In genomic region chr11:74025467-74026166, GRCh38 we compare ENCODE assay signal across 12 cellular contexts. TPM values are rescaled to one million over a fixed set of nuclear protein-coding genes. Genes with fewer than 3 reads are reported as not detected.
DNase-seq lines count a peak whose midpoint lies in the region; ATAC-seq lines count a peak whose summit lies in the region.
"Had no signal": no experiment of that assay in that cellular context is flagged by ENCODE, and none has a peak within 500 bp of the region (broad histone marks: within the 10 kb centered on the region; RNA-seq: fewer than 3 reads in every experiment).

No MANE protein-coding gene starts in this region.

- H3K27me3 ChIP-seq in CD4-positive, alpha-beta memory T cell (ENCODE audit: insufficient read depth, low read length) = no peaks in the 10 kb centered on the region
- H3K27me3 ChIP-seq: body of pancreas had no signal

- H3K9me3 Mint-ChIP-seq in CD4-positive, alpha-beta memory T cell = peaks cover 0 to 2% (median 0%) of the 10 kb centered on the region in 8 donors
- no peaks in the 10 kb centered on the region for H3K9me3 Mint-ChIP-seq in activated T-helper 2 cell treated with anti-CD3 and anti-CD28 coated beads, Interferon-gamma antibody, Interleukin-2, Interleukin-4, amounts not matched to agents 10 μg/mL and 5 μg/mL and 100 μg/mL, durations not matched to agents 14 hours and 24 hours and 36 hours

- no peak overlapping the region for H3K27ac ChIP-seq in CD4-positive, alpha-beta memory T cell (ENCODE audit: low read depth, low read length)
- H3K27ac ChIP-seq: body of pancreas, parathyroid adenoma had no signal

- peak overlapping the region in 5 of 8 donors; percentile 4 to 59 (median 27) for H3K4me3 Mint-ChIP-seq in CD4-positive, alpha-beta memory T cell
- H3K4me3 Mint-ChIP-seq in activated T-helper 2 cell treated with anti-CD3 and anti-CD28 coated beads, Interferon-gamma antibody, Interleukin-2, Interleukin-4, amounts not matched to agents 10 μg/mL and 5 μg/mL and 100 μg/mL, durations not matched to agents 14 hours and 24 hours and 36 hours (ENCODE audit: low read depth) = no peak overlapping the region

- ATAC-seq in GM18861 (IDR thresholded peaks at IDR 0.05; ENCODE audit: unreplicated experiment) (no peak), HG03354 (IDR thresholded peaks at IDR 0.05; ENCODE audit: poor library complexity, severe bottlenecking, unreplicated experiment) (no peak)
- ATAC-seq: body of pancreas had no signal

- peaks cover 25 to 52% (median 40%) of the 10 kb centered on the region in 4 donors for H3K4me1 Mint-ChIP-seq in CD4-positive, alpha-beta memory T cell
- H3K4me1 Mint-ChIP-seq in activated T-helper 2 cell treated with anti-CD3 and anti-CD28 coated beads, Interferon-gamma antibody, Interleukin-2, Interleukin-4, amounts not matched to agents 10 μg/mL and 5 μg/mL and 100 μg/mL, durations not matched to agents 14 hours and 24 hours and 36 hours (ENCODE audit: low read depth) = peaks cover 38% of the 10 kb centered on the region

- H3K27ac Mint-ChIP-seq in CD4-positive, alpha-beta memory T cell = peak overlapping the region in 4 of 7 donors; percentile 21 to 88 (median 56)
- peak overlapping the region; percentile 56 for H3K27ac Mint-ChIP-seq in activated T-helper 2 cell treated with anti-CD3 and anti-CD28 coated beads, Interferon-gamma antibody, Interleukin-2, Interleukin-4, amounts not matched to agents 10 μg/mL and 5 μg/mL and 100 μg/mL, durations not matched to agents 14 hours and 24 hours and 36 hours

- no peaks in the 10 kb centered on the region for H3K9me3 ChIP-seq in CD4-positive, alpha-beta memory T cell (ENCODE audit: control insufficient read depth in 1 of 2, low read length in 2 of 2)
- H3K9me3 ChIP-seq: body of pancreas had no signal

- H3K4me3 ChIP-seq in CD4-positive, alpha-beta memory T cell (ENCODE audit: low read length in 2 of 2) = no peak overlapping the region
- H3K4me3 ChIP-seq: body of pancreas had no signal

- H3K27me3 Mint-ChIP-seq in CD4-positive, alpha-beta memory T cell = no peaks in the 10 kb centered on the region
- H3K27me3 Mint-ChIP-seq in activated T-helper 2 cell treated with anti-CD3 and anti-CD28 coated beads, Interferon-gamma antibody, Interleukin-2, Interleukin-4, amounts not matched to agents 10 μg/mL and 5 μg/mL and 100 μg/mL, durations not matched to agents 14 hours and 24 hours and 36 hours (ENCODE audit: low read depth) = no peaks in the 10 kb centered on the region

- H3K36me3 ChIP-seq in CD4-positive, alpha-beta memory T cell (ENCODE audit: insufficient read depth, low read length) = no peaks in the 10 kb centered on the region

- CTCF ChIA-PET in CD4-positive, alpha-beta memory T cell (lab: Charles Lee; ENCODE audit: partially characterized antibody) = interaction anchor here (1.1 kb wide), 1 partner anchor 62 kb away, joined by 3 read pairs; no protein-coding TSS in a partner anchor

- POLR2A ChIA-PET in CD4-positive, alpha-beta memory T cell (lab: Charles Lee; ENCODE audit: partially characterized antibody) = interaction anchor here (0.6 to 1.5 kb wide), 3 partner anchors 12 to 56 kb away, joined by 3 to 5 read pairs (median 3); no protein-coding TSS in a partner anchor

- H3K36me3 Mint-ChIP-seq in CD4-positive, alpha-beta memory T cell = peaks cover 21 to 39% of the 10 kb centered on the region in 2 donors
- peaks cover 39% of the 10 kb centered on the region for H3K36me3 Mint-ChIP-seq in activated T-helper 2 cell treated with anti-CD3 and anti-CD28 coated beads, Interferon-gamma antibody, Interleukin-2, Interleukin-4, amounts not matched to agents 10 μg/mL and 5 μg/mL and 100 μg/mL, durations not matched to agents 14 hours and 24 hours and 36 hours (ENCODE audit: low read depth)

- intact Hi-C loops in CD4-positive, alpha-beta memory T cell (cut with micrococcal nuclease) = no loop called here
- intact Hi-C loops in activated T-helper 2 cell treated with anti-CD3 and anti-CD28 coated beads, Interferon-gamma antibody, Interleukin-2, Interleukin-4, amounts not matched to agents 10 μg/mL and 5 μg/mL and 100 μg/mL, durations not matched to agents 14 hours and 24 hours and 36 hours (cut with micrococcal nuclease) = loop anchor here (1.0 to 5.0 kb wide), 3 partner anchors 15 to 207 kb away; no protein-coding TSS in a partner anchor

- peaks cover 36% of the 10 kb centered on the region for H3K4me1 ChIP-seq in CD4-positive, alpha-beta memory T cell (ENCODE audit: insufficient read depth, low read length)
- H3K4me1 ChIP-seq: parathyroid adenoma had no signal

- no peak for DNase-seq in CD4-positive, alpha-beta memory T cell
- DNase-seq in M059J (ENCODE audit: low read depth) (peak; percentile 87), kidney glomerular epithelial cell (lab: John Stamatoyannopoulos, UW) (peak; percentile 33), NCI-H1105 treated with DMSO at 0.1 percent for 48 hours (lab: John Stamatoyannopoulos, UW) (no peak), NCI-H2196 (lab: John Stamatoyannopoulos, UW; ENCODE audit: unreplicated experiment) (no peak)
- no peak for DNase-seq in activated T-helper 2 cell treated with anti-CD3 and anti-CD28 coated beads, Interferon-gamma antibody, Interleukin-2, Interleukin-4, amounts not matched to agents 10 μg/mL and 5 μg/mL and 100 μg/mL, durations not matched to agents 14 hours and 24 hours and 36 hours (ENCODE audit: low spot score)
- DNase-seq: body of pancreas; NCI-H510A; stimulated activated CD4-positive, alpha-beta T cell treated with anti-CD3 and anti-CD28 coated beads, Interleukin-4, amount 100 ng/mL, for 1 hour had no signal

RNA-seq across cellular contexts. Expression of gene UCP3, which starts 16.7 kb away (rescaled TPM):
- 1 to 10 TPM; 4.8 to 6.3 TPM for total RNA-seq in CD4-positive, alpha-beta memory T cell
- under 1 TPM; 0.54 to 0.66 TPM for polyA plus RNA-seq in CD4-positive, alpha-beta memory T cell
- 0.10 and 0.15 TPM in 2 replicates for total RNA-seq in M059J (2014; rRNA removed; shearing (Covaris generic))
- 2.0 and 2.6 TPM in 2 replicates for total RNA-seq in activated T-helper 2 cell treated with anti-CD3 and anti-CD28 coated beads, Interferon-gamma antibody, Interleukin-2, Interleukin-4, amounts not matched to agents 10 μg/mL and 5 μg/mL and 100 μg/mL, durations not matched to agents 14 hours and 24 hours and 36 hours

RNA-seq across cellular contexts. Expression of gene UCP2, which starts 43.0 kb away (rescaled TPM):
- 100 to 1,000 TPM; 325 to 336 TPM for total RNA-seq in CD4-positive, alpha-beta memory T cell
- 1,000 to 10,000 TPM in 1 of 2 donors, 100 to 1,000 TPM in 1; 910 to 1,459 TPM for polyA plus RNA-seq in CD4-positive, alpha-beta memory T cell
- total RNA-seq in M059J (2014; rRNA removed; shearing (Covaris generic)) = 21.4 and 28.0 TPM in 2 replicates
- total RNA-seq in activated T-helper 2 cell treated with anti-CD3 and anti-CD28 coated beads, Interferon-gamma antibody, Interleukin-2, Interleukin-4, amounts not matched to agents 10 μg/mL and 5 μg/mL and 100 μg/mL, durations not matched to agents 14 hours and 24 hours and 36 hours = 429 and 437 TPM in 2 replicates

Comparison
In these comparisons a context has a peak if more than half of its experiments do, and no peak if none do; other contexts are left out.
1. DNase-seq: peak in M059J (single experiment) and kidney glomerular epithelial cell (single experiment); none in CD4-positive, alpha-beta memory T cell (0 of 5), activated T-helper 2 cell treated with anti-CD3 and anti-CD28 coated beads, Interferon-gamma antibody, Interleukin-2, Interleukin-4, amounts not matched to agents 10 μg/mL and 5 μg/mL and 100 μg/mL, durations not matched to agents 14 hours and 24 hours and 36 hours (single experiment), NCI-H1105 treated with DMSO at 0.1 percent for 48 hours (single experiment) and NCI-H2196 (single experiment).
2. RNA of gene UCP2, which starts 43.0 kb away (total RNA-seq): 429 to 437 TPM in activated T-helper 2 cell treated with anti-CD3 and anti-CD28 coated beads, Interferon-gamma antibody, Interleukin-2, Interleukin-4, amounts not matched to agents 10 μg/mL and 5 μg/mL and 100 μg/mL, durations not matched to agents 14 hours and 24 hours and 36 hours and 325 to 336 TPM in CD4-positive, alpha-beta memory T cell; 21.4 to 28.0 TPM in M059J; every median in the first group is over 10 times any median in the second.